In genomic region chr20:38874460-38875169, GRCh38 we compare ENCODE assay signal across 11 cellular contexts. TPM values are rescaled to one million over a fixed set of nuclear protein-coding genes. Genes with fewer than 3 reads are reported as not detected.
A peak's percentile ranks its signal among the peaks of the same experiment; 100 is the strongest.
DNase-seq lines count a peak whose midpoint lies in the region; ATAC-seq, FAIRE-seq and TF ChIP-seq lines count a peak whose summit lies in the region.
"Had no signal": no experiment of that assay in that cellular context is flagged by ENCODE, and none has a peak within 500 bp of the region (broad histone marks: within the 10 kb centered on the region; RNA-seq: fewer than 3 reads in every experiment).

No MANE protein-coding gene starts in this region.

- H3K36me3 Mint-ChIP-seq in naive thymus-derived CD4-positive, alpha-beta T cell, result peaks cover 0 to 20% (median 0%) of the 10 kb centered on the region in 5 donors

- no peaks in the 10 kb centered on the region for H3K9me3 Mint-ChIP-seq in naive thymus-derived CD4-positive, alpha-beta T cell
- H3K9me3 Mint-ChIP-seq: dendritic cell treated with granulocyte-macrophage colony-stimulating factor and Interleukin-4, amounts not matched to agents 40 ng/mL and 50 ng/mL, for 4 days had no signal

- H3K36me3 ChIP-seq in MM.1S (replicated peaks; ENCODE audit: insufficient read depth, low read length), result 0 out of 2 replicates have a peak, but pooled peaks cover 4% of the 10 kb centered on the region
- no peaks in the 10 kb centered on the region for H3K36me3 ChIP-seq in K562 (ENCODE audit: control insufficient read depth, insufficient read depth, low read length)
- no peaks in the 10 kb centered on the region for H3K36me3 ChIP-seq in naive thymus-derived CD4-positive, alpha-beta T cell (ENCODE audit: control insufficient read depth in 2 of 3, insufficient read depth in 3 of 3, low read length in 3 of 3)

- H3K27me3 ChIP-seq in MM.1S (replicated peaks; ENCODE audit: insufficient read depth, low read length) (no peaks in the 10 kb centered on the region), K562 (ENCODE audit: control insufficient read depth in 2 of 2, insufficient read depth in 2 of 2, low read length in 2 of 2) (peaks cover 6 to 15% of the 10 kb centered on the region in 2 experiments)
- no peaks in the 10 kb centered on the region for H3K27me3 ChIP-seq in naive thymus-derived CD4-positive, alpha-beta T cell (ENCODE audit: control insufficient read depth in 2 of 2, insufficient read depth in 2 of 2, low read length in 2 of 2)

- DNase-seq in GM12892 (ENCODE audit: insufficient read length) (no peak), MM.1S (peak; percentile 76), K562 (ENCODE audit: extremely low read depth in 1 of 4, low spot score in 3 of 4) (no peak), DMS79 treated with DMSO at 0.1 percent for 48 hours (lab: John Stamatoyannopoulos, UW) (no peak), occipital lobe (lab: John Stamatoyannopoulos, UW) (no peak), NCI-H774 (lab: John Stamatoyannopoulos, UW) (no peak)
- DNase-seq in naive thymus-derived CD4-positive, alpha-beta T cell, result peak in 4 of 9 donors; percentile 16 to 27 (median 22)
- DNase-seq: NCI-H524 treated with DMSO at 0.1 percent for 48 hours; stimulated activated CD4-positive, alpha-beta T cell treated with anti-CD3 and anti-CD28 coated beads, Interleukin-12 subunit alpha, Interleukin-12 subunit beta, amount 100 ng/mL, for 4 hours had no signal

- peaks cover 81% of the 10 kb centered on the region for H3K4me1 ChIP-seq in MM.1S (ENCODE audit: low read length)
- peaks cover 10 to 17% of the 10 kb centered on the region in 2 experiments; a peak in 3 of 5 replicates for H3K4me1 ChIP-seq in K562 (replicated peaks in 1 of 2; ENCODE audit: control insufficient read depth in 2 of 2, insufficient read depth in 2 of 2, low read length in 2 of 2)
- H3K4me1 ChIP-seq in naive thymus-derived CD4-positive, alpha-beta T cell (ENCODE audit: control insufficient read depth in 2 of 2, insufficient read depth in 2 of 2, low read length in 2 of 2), result peaks cover 46 to 71% of the 10 kb centered on the region in 2 donors

- H3K4me3 Mint-ChIP-seq in naive thymus-derived CD4-positive, alpha-beta T cell, result peak overlapping the region; percentile 75 to 94 (median 86)
- H3K4me3 Mint-ChIP-seq: dendritic cell treated with granulocyte-macrophage colony-stimulating factor and Interleukin-4, amounts not matched to agents 40 ng/mL and 50 ng/mL, for 4 days had no signal

- CTCF ChIA-PET in K562 (lab: Yijun Ruan, JAX; ENCODE audit: low intra/inter-chr PET ratio), result no interaction called here
- CTCF ChIA-PET in naive thymus-derived CD4-positive, alpha-beta T cell (lab: Charles Lee), result interaction anchor here (0.6 to 2.4 kb wide), 5 partner anchors 12 to 75 kb away, joined by 3 to 10 read pairs (median 3); partner anchors contain the start of gene PPP1R16B

- peak overlapping the region; percentile 84 to 94 (median 92) for H3K27ac Mint-ChIP-seq in naive thymus-derived CD4-positive, alpha-beta T cell
- H3K27ac Mint-ChIP-seq: dendritic cell treated with granulocyte-macrophage colony-stimulating factor and Interleukin-4, amounts not matched to agents 40 ng/mL and 50 ng/mL, for 4 days had no signal

- TF ChIP-seq CTCF in MM.1S (IDR thresholded peaks at IDR 0.05; ENCODE audit: low read length) (no peak), K562 (IDR thresholded peaks at IDR 0.05 in 2 of 3, conservative IDR thresholded peaks at IDR 0.05 in 1 of 3; ENCODE audit: insufficient read depth in 2 of 3, low read depth in 1 of 3, low read length in 3 of 3) (no peak)

- H4K20me1 ChIP-seq in MM.1S (ENCODE audit: insufficient read depth, low read length) (no peaks in the 10 kb centered on the region), K562 (replicated peaks; ENCODE audit: control insufficient read depth, insufficient read depth, low read length) (peaks cover 27% of the 10 kb centered on the region)

- FAIRE-seq in GM12892 (lab: Jason Lieb, UNC), result peak; percentile 87
- no peak for FAIRE-seq in K562 (lab: Jason Lieb, UNC)

- WGBS in K562 (ENCODE audit: insufficient coverage, low coverage, missing lambda C conversion rate), result 3% methylated on average over 4 of the region's 4 CpGs

- H3K9me3 ChIP-seq in MM.1S (replicated peaks; ENCODE audit: insufficient read depth, low read length), result no peaks in the 10 kb centered on the region
- H3K9me3 ChIP-seq in K562 (replicated peaks; ENCODE audit: control insufficient read depth, insufficient read depth, low read depth, low read length), result no peaks in the 10 kb centered on the region
- H3K9me3 ChIP-seq in naive thymus-derived CD4-positive, alpha-beta T cell (ENCODE audit: control insufficient read depth in 2 of 3, low read length in 3 of 3), result no peaks in the 10 kb centered on the region

- H3K9ac ChIP-seq in MM.1S (ENCODE audit: low read length) (peak overlapping the region; percentile 93), K562 (ENCODE audit: insufficient read depth in 1 of 2, low read depth in 2 of 2, low read length in 2 of 2) (no peak overlapping the region)

- peak; percentile 10; the same call in 1 of the 2 replicates for TF ChIP-seq POLR2A in GM12892 (IDR thresholded peaks at IDR 0.05; ENCODE audit: low read depth, low read length)
- TF ChIP-seq POLR2A in K562 (conservative IDR thresholded peaks at IDR 0.05), result no peak

- TF ChIP-seq RAD21 in K562 (CRISPR knock-in tag; conservative IDR thresholded peaks at IDR 0.05 in 1 of 2, IDR thresholded peaks at IDR 0.05 in 1 of 2), result no peak

- H3K4me3 ChIP-seq in MM.1S (ENCODE audit: low read length) (peak overlapping the region; percentile 20; the same call in 1 of the 2 replicates), K562 (no peak overlapping the region)
- H3K4me3 ChIP-seq in naive thymus-derived CD4-positive, alpha-beta T cell (ENCODE audit: low read length), result peak overlapping the region; percentile 46

- no peaks in the 10 kb centered on the region for H3K9me2 ChIP-seq in MM.1S (replicated peaks; ENCODE audit: insufficient read depth, low read length)

- no peaks in the 10 kb centered on the region for H3K9me1 ChIP-seq in K562 (ENCODE audit: control insufficient read depth, insufficient read depth, low read length)

- POLR2A ChIA-PET in K562 (lab: Yijun Ruan, JAX), result interaction anchor here (0.6 to 0.9 kb wide), 5 partner anchors 9 to 127 kb away, joined by 3 read pairs; no protein-coding TSS in a partner anchor
- POLR2A ChIA-PET in naive thymus-derived CD4-positive, alpha-beta T cell (lab: Charles Lee), result interaction anchor here (1.2 to 5.0 kb wide), 10 partner anchors 10 to 127 kb away, joined by 3 to 50 read pairs (median 4); partner anchors contain the start of genes ACTR5, DHX35 and PPP1R16B

- intact Hi-C loops in K562 (cut with micrococcal nuclease), result no loop called here
- intact Hi-C loops in naive thymus-derived CD4-positive, alpha-beta T cell (cut with micrococcal nuclease), result loop anchor here (1.0 to 5.0 kb wide), 7 partner anchors 18 to 126 kb away; partner anchors contain the start of genes ACTR5 (in 1 of the 2) and PPP1R16B (in 1 of the 2)

- in situ Hi-C loops in K562 (cut with MboI), result no loop called here

- H3K27me3 Mint-ChIP-seq in naive thymus-derived CD4-positive, alpha-beta T cell, result no peaks in the 10 kb centered on the region

- TF ChIP-seq EP300 in K562 (IDR thresholded peaks at IDR 0.05; ENCODE audit: low read length), result no peak

- H3K79me2 ChIP-seq in MM.1S (ENCODE audit: low read length), result peaks cover 54% of the 10 kb centered on the region
- H3K79me2 ChIP-seq in K562 (ENCODE audit: control insufficient read depth, insufficient read depth, low read length), result no peaks in the 10 kb centered on the region

- no peak overlapping the region for H2AFZ ChIP-seq in MM.1S (ENCODE audit: low read length)
- no peak overlapping the region for H2AFZ ChIP-seq in K562 (ENCODE audit: low read depth, low read length)

- H3K4me1 Mint-ChIP-seq in naive thymus-derived CD4-positive, alpha-beta T cell, result peaks cover 66 to 92% (median 84%) of the 10 kb centered on the region in 7 donors

- H3K4me2 ChIP-seq in MM.1S (ENCODE audit: low read depth, low read length) (peak overlapping the region; percentile 65), K562 (ENCODE audit: insufficient read depth, low read length) (no peak overlapping the region)

- no TSS peak for BruUV-seq in K562 (replicated peaks; lab: Mats Ljungman, UMichigan)

- H3F3A ChIP-seq in MM.1S (ENCODE audit: insufficient read depth, low read length), result peaks cover 69% of the 10 kb centered on the region

- ATAC-seq in K562, result no peak
- peak; percentile 39 for ATAC-seq in naive thymus-derived CD4-positive, alpha-beta T cell
- ATAC-seq in GM21515 (IDR thresholded peaks at IDR 0.05; ENCODE audit: unreplicated experiment), result no peak

- H3K27ac ChIP-seq in MM.1S (ENCODE audit: low read length), result peak overlapping the region; percentile 97
- no peak overlapping the region for H3K27ac ChIP-seq in K562 (ENCODE audit: extremely low read depth, low read depth, low read length)
- peak overlapping the region; percentile 65 for H3K27ac ChIP-seq in naive thymus-derived CD4-positive, alpha-beta T cell (ENCODE audit: low read depth, low read length)

TF ChIP-seq in K562, 482 proteins besides CTCF, POLR2A, EP300 and RAD21 (continues in another document):
- peak; percentile 66 to 98; a peak in 3 of 4 replicates for TF ChIP-seq FOXA3 (CRISPR knock-in tag; conservative IDR thresholded peaks at IDR 0.05 in 1 of 2, IDR thresholded peaks at IDR 0.05 in 1 of 2)
- TF ChIP-seq BCOR (IDR thresholded peaks at IDR 0.05), result 0 out of 2 replicates have a peak, but pooled peaks have one; percentile 21

RNA-seq across cellular contexts. Expression of gene FAM83D, which starts 51.6 kb away (rescaled TPM):
- 7.3 TPM for polyA plus RNA-seq in GM12892 (2012; ENCODE audit: missing spikeins)
- total RNA-seq in K562 (2011; cell fraction: chromatin; rRNA removed; ENCODE audit: low replicate concordance), result 59.8 and 69.3 TPM in 2 replicates
- total RNA-seq in K562 (2011; cell fraction: nucleolus; rRNA removed), result 58.9 and 62.4 TPM in 2 replicates
- total RNA-seq in K562 (2011; cell fraction: nucleoplasm; rRNA removed), result 44.0 and 52.1 TPM in 2 replicates
- total RNA-seq in K562 (2014; rRNA removed), result 43.5 and 64.6 TPM in 2 replicates
- total RNA-seq in K562 (2014; rRNA removed; fragmentation: Illumina TruSeq; extraction: Trizol), result 46.0 and 47.2 TPM in 2 replicates
- 38.6 TPM in 2 replicates for total RNA-seq in K562 (2015; rRNA removed; fragmentation: Illumina TruSeq; extraction: Trizol)
- total RNA-seq in K562 (2021), result 51.9 and 55.6 TPM in 2 replicates
- 66.1 and 79.6 TPM in 2 replicates for polyA plus RNA-seq in K562 (2011; rRNA removed)
- polyA plus RNA-seq in K562 (2011; cell fraction: cytosol; rRNA removed), result 57.6 and 77.4 TPM in 2 replicates
- polyA plus RNA-seq in K562 (2011; cell fraction: nucleus; rRNA removed), result 90.7 and 94.9 TPM in 2 replicates
- polyA plus RNA-seq in K562 (2012), result 17.9 and 30.5 TPM in 2 replicates
- polyA plus RNA-seq in K562 (2014; fragmentation: Illumina TruSeq; extraction: Trizol), result 57.5 and 64.1 TPM in 2 replicates
- 1 to 10 TPM; 8.2 to 9.9 TPM for polyA plus RNA-seq in K562 (2014; fragmentation: Nextera tagmentation; extraction: Ambion mirVana)
- 35.6 and 56.1 TPM in 2 replicates for polyA plus RNA-seq in K562 (2014; rRNA removed)
- 67.6 and 82.6 TPM in 2 replicates for polyA minus RNA-seq in K562 (2011; rRNA and poly(A)+ RNA removed)
- 36.9 and 40.1 TPM in 2 replicates for polyA minus RNA-seq in K562 (2011; cell fraction: cytosol; rRNA and poly(A)+ RNA removed)
- 46.3 and 57.0 TPM in 2 replicates for polyA minus RNA-seq in K562 (2011; cell fraction: nucleus; rRNA and poly(A)+ RNA removed)
- total RNA-seq in naive thymus-derived CD4-positive, alpha-beta T cell, result 10 to 100 TPM in 1 of 5 experiments, 1 to 10 TPM in 4; 1.4 to 11.1 (median 1.8) TPM
- 1 to 10 TPM in 1 of 2 donors, under 1 TPM in 1; 0.82 to 2.0 TPM for polyA plus RNA-seq in naive thymus-derived CD4-positive, alpha-beta T cell
- total RNA-seq in occipital lobe, result 1.7 TPM
